In genomic region chr2:199111461-199111860, GRCh38 we compare ENCODE assay signal across 20 cellular contexts.
"Had no signal": no experiment of that assay in that cellular context is flagged by ENCODE, and none has a peak within 500 bp of the region (broad histone marks: within the 10 kb centered on the region; RNA-seq: fewer than 3 reads in every experiment).

No MANE protein-coding gene starts in this region.

- H3K27me3 ChIP-seq: dorsolateral prefrontal cortex, gastrocnemius medialis, left lung, neutrophil, spleen, tibial nerve, upper lobe of left lung had no signal

- H3K9me3 ChIP-seq: gastrocnemius medialis, left lung, mucosa of descending colon, neutrophil, spleen, thoracic aorta, tibial nerve, upper lobe of left lung had no signal

- H3K79me2 ChIP-seq: parathyroid adenoma had no signal

- H3K9ac ChIP-seq: parathyroid adenoma had no signal

- FAIRE-seq: colon, kidney, urothelium cell line had no signal

- H3K4me3 ChIP-seq: dorsolateral prefrontal cortex, gastrocnemius medialis, left lung, mucosa of descending colon, spleen, thoracic aorta, tibial nerve, upper lobe of left lung had no signal

- H3K27ac ChIP-seq: dorsolateral prefrontal cortex, gastrocnemius medialis, left lung, neutrophil, parathyroid adenoma, spleen, thoracic aorta, tibial nerve, upper lobe of left lung had no signal

- H3K4me1 ChIP-seq: gastrocnemius medialis, left lung, parathyroid adenoma, spleen, tibial nerve, upper lobe of left lung had no signal

- H3K36me3 ChIP-seq: gastrocnemius medialis, left lung, neutrophil, spleen, thoracic aorta, tibial nerve, upper lobe of left lung had no signal

- H2AFZ ChIP-seq: parathyroid adenoma had no signal

- DNase-seq: dorsolateral prefrontal cortex; effector CD4-positive, alpha-beta T cell; gastrocnemius medialis; head of caudate nucleus; kidney; left cardiac atrium; left lung; mesenchymal stem cell; mucosa of descending colon; naive B cell; spleen; stimulated activated CD4-positive, alpha-beta T cell treated with anti-CD3 and anti-CD28 coated beads, Interleukin-2, amount 100 ng/mL, for 48 hours; stimulated activated naive B cell treated with anti-CD40 and anti-IgM and Interleukin-4, amounts not matched to agents 10 μg/mL and 1 μg/mL and 100 μg/mL, for 72 hours; upper lobe of left lung had no signal
